Comparison of ENCODE assay signal across 12 cellular contexts in the genomic region with DNA sequence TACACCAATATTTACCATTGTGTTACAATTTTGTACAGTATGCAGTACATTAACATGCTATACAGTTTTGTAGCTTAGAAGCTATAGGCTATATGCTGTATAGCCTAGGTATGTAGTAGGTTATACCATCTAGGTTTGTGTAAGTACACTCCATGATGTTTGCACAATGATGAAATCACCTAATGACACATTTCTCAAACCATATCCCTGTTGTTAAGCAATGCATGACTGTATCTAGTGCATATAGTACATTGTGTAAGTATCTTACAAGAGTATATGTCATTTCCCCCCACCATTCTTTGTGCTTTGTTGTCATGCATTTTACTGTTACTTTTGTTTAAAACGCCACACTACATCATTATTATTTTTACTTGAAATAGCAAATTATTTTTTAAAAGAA.
A peak's percentile ranks its signal among the peaks of the same experiment; 100 is the strongest.
DNase-seq lines count a peak whose midpoint lies in the region; ATAC-seq and TF ChIP-seq lines count a peak whose summit lies in the region.
"Had no signal": no experiment of that assay in that cellular context is flagged by ENCODE, and none has a peak within 500 bp of the region (broad histone marks: within the 10 kb centered on the region; RNA-seq: fewer than 3 reads in every experiment).

No MANE protein-coding gene starts in this region.

- H3K36me3 ChIP-seq in breast epithelium: no peaks in the 10 kb centered on the region
- no peaks in the 10 kb centered on the region for H3K36me3 ChIP-seq in upper lobe of right lung
- H3K36me3 ChIP-seq: thoracic aorta had no signal

- H3K9me3 Mint-ChIP-seq in MCF 10A (ENCODE audit: unreplicated experiment): no peaks in the 10 kb centered on the region

- DNase-seq in MCF 10A (ENCODE audit: unreplicated experiment) (peak; percentile 89), breast epithelium (ENCODE audit: low spot score in 2 of 2) (no peak), NOMO-1 treated with DMSO at 0.1 percent for 48 hours (lab: John Stamatoyannopoulos, UW; ENCODE audit: unreplicated experiment) (peak; percentile 90), cardiac fibroblast (ENCODE audit: low read depth in 2 of 2) (peak; percentile 25 to 92), upper lobe of right lung (no peak), NCI-H146 treated with DMSO at 0.1 percent for 48 hours (lab: John Stamatoyannopoulos, UW; ENCODE audit: unreplicated experiment) (no peak), 8988T (no peak)
- DNase-seq: activated naive CD4-positive, alpha-beta T cell; caudate nucleus; NCI-H2171 had no signal

- no peaks in the 10 kb centered on the region for H3K27me3 Mint-ChIP-seq in MCF 10A (ENCODE audit: insufficient read depth, unreplicated experiment)

- intact Hi-C loops in MCF 10A (cut with micrococcal nuclease) (no loop called here), breast epithelium (cut with DNase I; ENCODE audit: low total_unique reads) (no loop called here), upper lobe of right lung (cut with DNase I) (no loop called here)

- H3K4me1 Mint-ChIP-seq in MCF 10A (ENCODE audit: insufficient read depth, unreplicated experiment): peaks cover 5% of the 10 kb centered on the region

- H3K4me3 ChIP-seq in breast epithelium (no peak overlapping the region), cardiac fibroblast (replicated peaks in 1 of 2; ENCODE audit: low read depth in 2 of 2, low read length in 2 of 2) (no peak overlapping the region), upper lobe of right lung (no peak overlapping the region)
- H3K4me3 ChIP-seq: thoracic aorta had no signal

- H3K4me1 ChIP-seq in breast epithelium: no peaks in the 10 kb centered on the region
- H3K4me1 ChIP-seq in upper lobe of right lung: no peaks in the 10 kb centered on the region

- ATAC-seq in upper lobe of right lung: peak; percentile 44
- no peak for ATAC-seq in HG02571 (IDR thresholded peaks at IDR 0.05; ENCODE audit: unreplicated experiment)

- CTCF ChIA-PET in MCF 10A (lab: Yijun Ruan, JAX): no interaction called here

- H3K9me3 ChIP-seq in breast epithelium: no peaks in the 10 kb centered on the region
- no peaks in the 10 kb centered on the region for H3K9me3 ChIP-seq in upper lobe of right lung
- H3K9me3 ChIP-seq: thoracic aorta had no signal

- H3K27me3 ChIP-seq in breast epithelium (no peaks in the 10 kb centered on the region), upper lobe of right lung (no peaks in the 10 kb centered on the region)

- no peak overlapping the region for H3K27ac Mint-ChIP-seq in MCF 10A (ENCODE audit: low read depth, unreplicated experiment)

- POLR2A ChIA-PET in MCF 10A (lab: Yijun Ruan, JAX): interaction anchor here (0.6 to 1.0 kb wide), 2 partner anchors 99 to 1148 kb away, joined by 3 read pairs; no protein-coding TSS in a partner anchor

- no peak overlapping the region for H3K27ac ChIP-seq in breast epithelium
- no peak overlapping the region for H3K27ac ChIP-seq in upper lobe of right lung
- H3K27ac ChIP-seq: thoracic aorta had no signal

- TF ChIP-seq CTCF in MCF 10A (IDR thresholded peaks at IDR 0.05; ENCODE audit: unreplicated experiment) (no peak), breast epithelium (IDR thresholded peaks at IDR 0.05) (no peak), cardiac fibroblast (IDR thresholded peaks at IDR 0.05; ENCODE audit: low read depth, low read length) (no peak), upper lobe of right lung (IDR thresholded peaks at IDR 0.05) (no peak)

- no peaks in the 10 kb centered on the region for H3K36me3 Mint-ChIP-seq in MCF 10A (ENCODE audit: insufficient read depth, unreplicated experiment)

- no peak for TF ChIP-seq POLR2A in breast epithelium (IDR thresholded peaks at IDR 0.05)

- H3K4me3 Mint-ChIP-seq in MCF 10A (ENCODE audit: unreplicated experiment): no peak overlapping the region

- BruUV-seq in MCF 10A (replicated peaks; lab: Mats Ljungman, UMichigan): no TSS peak

Comparison
In these comparisons a context has a peak if more than half of its experiments do, and no peak if none do; other contexts are left out.
1. DNase-seq: peak in MCF 10A (single experiment), NOMO-1 treated with DMSO at 0.1 percent for 48 hours (single experiment) and cardiac fibroblast (2 of 2); none in breast epithelium (0 of 2), upper lobe of right lung (single experiment), NCI-H146 treated with DMSO at 0.1 percent for 48 hours (single experiment) and 8988T (single experiment).